Comparison of ENCODE assay signal across 25 cellular contexts in the genomic region with DNA sequence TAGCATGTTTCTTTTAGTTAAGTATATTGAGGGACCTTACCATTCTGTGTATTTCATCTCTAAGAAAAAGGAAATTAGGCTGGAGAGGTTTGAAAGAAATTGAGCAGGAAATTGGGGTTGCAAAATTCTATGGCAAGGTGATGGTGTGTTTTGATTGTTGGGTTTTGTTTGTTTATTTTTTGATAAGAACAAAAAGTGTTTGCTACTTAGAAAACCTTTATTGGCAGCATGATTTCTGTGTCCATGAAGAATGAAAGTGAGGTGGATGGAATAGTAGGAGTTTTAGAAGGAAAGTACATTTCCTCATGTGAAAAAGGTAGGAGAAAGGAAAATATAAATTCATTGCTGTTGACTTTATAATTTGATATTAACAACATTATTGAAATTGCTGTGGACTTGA.
"Had no signal": no experiment of that assay in that cellular context is flagged by ENCODE, and none has a peak within 500 bp of the region (broad histone marks: within the 10 kb centered on the region; RNA-seq: fewer than 3 reads in every experiment).

No MANE protein-coding gene starts in this region.

- H3K27ac ChIP-seq: SJCRH30, SK-N-MC had no signal

- H3K27ac Mint-ChIP-seq: activated CD4-positive, alpha-beta memory T cell treated with anti-CD3 and anti-CD28 coated beads for 36 hours; activated T-helper 1 cell treated with anti-CD3 and anti-CD28 coated beads, Interleukin-12 subunit alpha, Interleukin-12 subunit beta, Interleukin-2, Interleukin-4 antibody, amounts not matched to agents 30 ng/mL and 10 ng/mL and 1 ng/mL, durations not matched to agents 14 hours and 24 hours and 36 hours; brain; T-helper 2 cell treated with Interferon-gamma antibody and Interleukin-4, amounts not matched to agents 5 μg/mL and 100 μg/mL, for 36 hours had no signal

- H3K4me3 Mint-ChIP-seq: activated CD4-positive, alpha-beta memory T cell treated with anti-CD3 and anti-CD28 coated beads for 36 hours; activated T-cell treated with anti-CD3 and anti-CD28 coated beads, Interleukin-2, amount 50 U/mL, for 4 hours; activated T-helper 1 cell treated with anti-CD3 and anti-CD28 coated beads, Interleukin-12 subunit alpha, Interleukin-12 subunit beta, Interleukin-2, Interleukin-4 antibody, amounts not matched to agents 30 ng/mL and 10 ng/mL and 1 ng/mL, durations not matched to agents 14 hours and 24 hours and 36 hours; brain; central memory CD8-positive, alpha-beta T cell; T-helper 2 cell treated with Interferon-gamma antibody and Interleukin-4, amounts not matched to agents 5 μg/mL and 100 μg/mL, for 36 hours had no signal

- H3K27me3 Mint-ChIP-seq: activated CD4-positive, alpha-beta memory T cell treated with anti-CD3 and anti-CD28 coated beads for 36 hours; brain; central memory CD8-positive, alpha-beta T cell had no signal

- H3K27me3 ChIP-seq: SJCRH30 had no signal

- H3K4me1 ChIP-seq: SJCRH30 had no signal

- H3K36me3 ChIP-seq: SJCRH30 had no signal

- H3K9me3 ChIP-seq: SJCRH30 had no signal

- H3K9me3 Mint-ChIP-seq: activated CD4-positive, alpha-beta memory T cell treated with anti-CD3 and anti-CD28 coated beads for 36 hours; activated T-cell treated with anti-CD3 and anti-CD28 coated beads, Interleukin-2, amount 50 U/mL, for 4 hours; activated T-helper 1 cell treated with anti-CD3 and anti-CD28 coated beads, Interleukin-12 subunit alpha, Interleukin-12 subunit beta, Interleukin-2, Interleukin-4 antibody, amounts not matched to agents 30 ng/mL and 10 ng/mL and 1 ng/mL, durations not matched to agents 14 hours and 24 hours and 36 hours; brain; central memory CD8-positive, alpha-beta T cell; T-helper 2 cell treated with Interferon-gamma antibody and Interleukin-4, amounts not matched to agents 5 μg/mL and 100 μg/mL, for 36 hours had no signal

- H3K36me3 Mint-ChIP-seq: brain had no signal

- DNase-seq: activated CD4-positive, alpha-beta memory T cell treated with anti-CD3 and anti-CD28 coated beads for 36 hours; activated CD4-positive, alpha-beta T cell treated with anti-CD3 and anti-CD28 coated beads, Interleukin-2, amount 50 U/mL, for 1 hour; activated CD8-positive, alpha-beta memory T cell treated with anti-CD3 and anti-CD28 coated beads, Interleukin-2, amount 50 U/mL, for 4 hours; activated effector memory CD4-positive, alpha-beta T cell treated with Interleukin-2 at 50 U/mL for 16 hours; activated naive CD4-positive, alpha-beta T cell treated with anti-CD3 and anti-CD28 coated beads, Interleukin-2, amount 50 U/mL, for 16 hours; activated T-cell treated with anti-CD3 and anti-CD28 coated beads for 4 hours; activated T-cell treated with anti-CD3 and anti-CD28 coated beads, Interleukin-2, amount 50 U/mL, for 4 hours; anterior cingulate cortex; Kasumi-1; KG1; MM.1S; MV-4-11; NCI-H1092; NCI-H1436 treated with DMSO at 0.1 percent for 48 hours; NCI-H1694 treated with DMSO at 0.1 percent for 48 hours; NCI-H2029; NCI-H345; NCI-H524 treated with DMSO at 0.1 percent for 48 hours; SHP77; SJCRH30 had no signal

- H3K4me3 ChIP-seq: SJCRH30, SK-N-MC had no signal

- H3K4me1 Mint-ChIP-seq: central memory CD8-positive, alpha-beta T cell had no signal
